21 cellular contexts compared by ENCODE assay signal in genomic region chr9:114342755-114343440, GRCh38. TPM values are rescaled to one million over a fixed set of nuclear protein-coding genes. Genes with fewer than 3 reads are reported as not detected.
A peak's percentile ranks its signal among the peaks of the same experiment; 100 is the strongest.
DNase-seq lines count a peak whose midpoint lies in the region; ATAC-seq, FAIRE-seq and TF ChIP-seq lines count a peak whose summit lies in the region.
"Had no signal": no experiment of that assay in that cellular context is flagged by ENCODE, and none has a peak within 500 bp of the region (broad histone marks: within the 10 kb centered on the region; RNA-seq: fewer than 3 reads in every experiment).

No MANE protein-coding gene starts in this region.

- DNase-seq in HepG2 (ENCODE audit: low spot score) = no peak
- no peak for DNase-seq in right lobe of liver
- DNase-seq in memory B cell (ENCODE audit: low spot score in 2 of 2) = no peak
- DNase-seq in transverse colon = no peak
- no peak for DNase-seq in effector CD8-positive, alpha-beta T cell (lab: John Stamatoyannopoulos, UW)
- no peak for DNase-seq in stimulated activated CD4-positive, alpha-beta T cell treated with anti-CD3 and anti-CD28 coated beads, Interleukin-4, amount 100 ng/mL, for 4 hours
- DNase-seq: activated CD4-positive, alpha-beta T cell treated with anti-CD3 and anti-CD28 coated beads for 4 hours; anterior cingulate cortex; central memory CD4-positive, alpha-beta T cell; left colon; NCI-H1930; NK-92 treated with Interleukin-12 subunit alpha and Interleukin-12 subunit beta, amount 100 ng/mL, for 24 hours; RPMI8226; tibial artery had no signal

- H3K4me1 ChIP-seq in HepG2 (ENCODE audit: insufficient read depth, low read length) = no peaks in the 10 kb centered on the region
- no peaks in the 10 kb centered on the region for H3K4me1 ChIP-seq in right lobe of liver
- no peaks in the 10 kb centered on the region for H3K4me1 ChIP-seq in transverse colon
- H3K4me1 ChIP-seq: tibial artery had no signal

- H3K36me3 Mint-ChIP-seq in activated T-helper 17 cell treated with anti-CD3 and anti-CD28 coated beads, Interleukin-2, amount 50 U/mL, for 72 hours (ENCODE audit: low read depth) = peaks cover 100% of the 10 kb centered on the region
- H3K36me3 Mint-ChIP-seq in memory B cell = peaks cover 41% of the 10 kb centered on the region

- no peak overlapping the region for H3K4me3 ChIP-seq in HepG2 (replicated peaks in 1 of 3; ENCODE audit: insufficient read depth in 1 of 3, low read depth in 2 of 3, low read length in 3 of 3)
- no peak overlapping the region for H3K4me3 ChIP-seq in right lobe of liver
- H3K4me3 ChIP-seq in transverse colon = no peak overlapping the region
- H3K4me3 ChIP-seq: tibial artery had no signal

- TF ChIP-seq CTCF in HepG2 (CRISPR knock-in tag; IDR thresholded peaks at IDR 0.05) (no peak), right lobe of liver (IDR thresholded peaks at IDR 0.05) (no peak), transverse colon (IDR thresholded peaks at IDR 0.05) (no peak)

- no peaks in the 10 kb centered on the region for H3K27me3 Mint-ChIP-seq in activated T-helper 17 cell treated with anti-CD3 and anti-CD28 coated beads, Interleukin-2, amount 50 U/mL, for 72 hours
- H3K27me3 Mint-ChIP-seq in memory B cell = no peaks in the 10 kb centered on the region

- TF ChIP-seq EP300 in HepG2 (IDR thresholded peaks at IDR 0.05; ENCODE audit: low read depth in 2 of 2, low read length in 2 of 2) = no peak
- no peak for TF ChIP-seq EP300 in HepG2 (CRISPR knock-in tag; IDR thresholded peaks at IDR 0.05; ENCODE audit: borderline replicate concordance)
- no peak for TF ChIP-seq EP300 in transverse colon (IDR thresholded peaks at IDR 0.05; ENCODE audit: low read depth)

- FAIRE-seq in HepG2 (lab: Jason Lieb, UNC) = no peak
- FAIRE-seq: TTC549 had no signal

- no TSS peak for BruUV-seq in HepG2 (replicated peaks; lab: Mats Ljungman, UMichigan)

- TF ChIP-seq RAD21 in HepG2 (CRISPR knock-in tag; IDR thresholded peaks at IDR 0.05) = no peak

- in situ Hi-C loops in HepG2 (cut with HindIII; ENCODE audit: extremely low pct_ligation_motif_present, low pct_unique_long_range_greater_than_20kb) = no loop called here
- in situ Hi-C loops in transverse colon (cut with MboI; ENCODE audit: low pct_ligation_motif_present in 1 of 4, low pct_unique_long_range_greater_than_20kb in 1 of 4, low sequenced_read_pairs in 3 of 4) = no loop called here

- H3K9me3 Mint-ChIP-seq in activated T-helper 17 cell treated with anti-CD3 and anti-CD28 coated beads, Interleukin-2, amount 50 U/mL, for 72 hours = no peaks in the 10 kb centered on the region
- no peaks in the 10 kb centered on the region for H3K9me3 Mint-ChIP-seq in memory B cell
- H3K9me3 Mint-ChIP-seq: HFFc6 had no signal

- H3K27ac ChIP-seq in HepG2 (ENCODE audit: extremely low read length, insufficient read depth, low read length) (no peak overlapping the region), right lobe of liver (no peak overlapping the region), transverse colon (peak overlapping the region; percentile 10 to 69 (median 57))
- H3K27ac ChIP-seq: KMS-11, tibial artery had no signal

- POLR2A ChIA-PET in HepG2 (lab: Yijun Ruan, JAX) = no interaction called here

- intact Hi-C loops in HepG2 (cut with micrococcal nuclease; ENCODE audit: unreplicated experiment) (no loop called here), right lobe of liver (cut with DNase I) (no loop called here), transverse colon (cut with DNase I; ENCODE audit: low total_unique reads) (loop anchor here (10.0 kb wide), 2 partner anchors 52 to 302 kb away; no protein-coding TSS in a partner anchor)

- H3K79me2 ChIP-seq in HepG2 (ENCODE audit: insufficient read depth, low read length) = no peaks in the 10 kb centered on the region

- no peak overlapping the region for H3K9ac ChIP-seq in HepG2 (ENCODE audit: insufficient read depth, low read depth, low read length)
- H3K9ac ChIP-seq: KMS-11 had no signal

- no peaks in the 10 kb centered on the region for H3K27me3 ChIP-seq in HepG2 (ENCODE audit: control insufficient read depth in 1 of 2, insufficient read depth in 2 of 2, low read length in 2 of 2)
- no peaks in the 10 kb centered on the region for H3K27me3 ChIP-seq in right lobe of liver
- no peaks in the 10 kb centered on the region for H3K27me3 ChIP-seq in transverse colon
- H3K27me3 ChIP-seq: tibial artery had no signal

- H2AFZ ChIP-seq in HepG2 (ENCODE audit: low read length) = no peak overlapping the region

- H3K27ac Mint-ChIP-seq in activated T-helper 17 cell treated with anti-CD3 and anti-CD28 coated beads, Interleukin-2, amount 50 U/mL, for 72 hours = peak overlapping the region; percentile 76
- peak overlapping the region; percentile 31 for H3K27ac Mint-ChIP-seq in memory B cell
- H3K27ac Mint-ChIP-seq: HFFc6 had no signal

- CTCF ChIA-PET in HepG2 (lab: Yijun Ruan, JAX; ENCODE audit: low intra/inter-chr PET ratio, low total read pairs) = no interaction called here

- no peak for TF ChIP-seq POLR2A in HepG2 (IDR thresholded peaks at IDR 0.05; ENCODE audit: insufficient read depth in 1 of 2, low read depth in 2 of 2, low read length in 2 of 2)
- no peak for TF ChIP-seq POLR2A in right lobe of liver (IDR thresholded peaks at IDR 0.05)
- no peak for TF ChIP-seq POLR2A in transverse colon (IDR thresholded peaks at IDR 0.05)

- H3K36me3 ChIP-seq in HepG2 (replicated peaks in 1 of 2; ENCODE audit: control insufficient read depth in 1 of 2, insufficient read depth in 2 of 2, low read length in 2 of 2) (peaks cover 10 to 19% of the 10 kb centered on the region in 2 experiments; a peak in 2 of 5 replicates), right lobe of liver (peaks cover 7 to 75% (median 25%) of the 10 kb centered on the region in 4 donors), transverse colon (peaks cover 0 to 78% (median 24%) of the 10 kb centered on the region in 4 donors)

- H4K20me1 ChIP-seq in HepG2 (ENCODE audit: insufficient read depth, low read length) = no peaks in the 10 kb centered on the region

- no peak for ATAC-seq in HepG2
- ATAC-seq in right lobe of liver = no peak
- ATAC-seq in activated T-helper 17 cell treated with anti-CD3 and anti-CD28 coated beads, Interleukin-2, amount 50 U/mL, for 72 hours (replicated peaks) = no peak
- ATAC-seq in memory B cell (ENCODE audit: low read depth) = no peak
- ATAC-seq in HG03457 (IDR thresholded peaks at IDR 0.05; ENCODE audit: unreplicated experiment) = no peak
- ATAC-seq: esophagus mucosa, left colon had no signal

- WGBS in HepG2 (ENCODE audit: low lambda C conversion rate) = 96% methylated on average over 5 of the region's 5 CpGs
- WGBS in right lobe of liver (ENCODE audit: insufficient coverage, low coverage, low lambda C conversion rate, missing lambda C conversion rate) = 75% methylated on average over 3 of the region's 5 CpGs
- WGBS in transverse colon (ENCODE audit: low coverage in 1 of 2), 2 donors = 83 to 96% methylated on average over 1 to 4 of the region's 5 CpGs

- H3K9me3 ChIP-seq in HepG2 (ENCODE audit: low read length) (no peaks in the 10 kb centered on the region), right lobe of liver (no peaks in the 10 kb centered on the region), transverse colon (no peaks in the 10 kb centered on the region)
- H3K9me3 ChIP-seq: tibial artery had no signal

- H3K4me2 ChIP-seq in HepG2 (ENCODE audit: low read depth, low read length) = no peak overlapping the region
- H3K4me2 ChIP-seq: KMS-11 had no signal

- H3K4me1 Mint-ChIP-seq in activated T-helper 17 cell treated with anti-CD3 and anti-CD28 coated beads, Interleukin-2, amount 50 U/mL, for 72 hours = peaks cover 10% of the 10 kb centered on the region
- H3K4me1 Mint-ChIP-seq in memory B cell = peaks cover 25% of the 10 kb centered on the region

- no peak overlapping the region for H3K4me3 Mint-ChIP-seq in activated T-helper 17 cell treated with anti-CD3 and anti-CD28 coated beads, Interleukin-2, amount 50 U/mL, for 72 hours
- no peak overlapping the region for H3K4me3 Mint-ChIP-seq in memory B cell
- H3K4me3 Mint-ChIP-seq: HFFc6 had no signal

RNA-seq across cellular contexts. Expression of gene ORM2, which starts 13.2 kb away (rescaled TPM):
- 283 and 565 TPM in 2 replicates for total RNA-seq in HepG2 (2016; rRNA removed; fragmentation: Illumina TruSeq; extraction: Trizol)
- 120 and 126 TPM in 2 replicates for total RNA-seq in HepG2 (2016; cell fraction: cytosol; rRNA removed; fragmentation: Illumina TruSeq; extraction: Trizol; ENCODE audit: low read depth)
- total RNA-seq in HepG2 (2016; cell fraction: insoluble cytoplasmic fraction; rRNA removed; fragmentation: Illumina TruSeq; extraction: Trizol) = 282 and 590 TPM in 2 replicates
- 75.1 and 75.6 TPM in 2 replicates for total RNA-seq in HepG2 (2016; cell fraction: membrane; rRNA removed; fragmentation: Illumina TruSeq; extraction: Trizol)
- 420 and 454 TPM in 2 replicates for total RNA-seq in HepG2 (2016; cell fraction: nucleus; rRNA removed; fragmentation: Illumina TruSeq; extraction: Trizol)
- 824 and 855 TPM in 2 replicates for polyA plus RNA-seq in HepG2 (2011; rRNA removed)
- 632 and 711 TPM in 2 replicates for polyA plus RNA-seq in HepG2 (2011; cell fraction: cytosol; rRNA removed)
- polyA plus RNA-seq in HepG2 (2011; cell fraction: nucleus; rRNA removed) = 207 and 253 TPM in 2 replicates
- 237 and 362 TPM in 2 replicates for polyA plus RNA-seq in HepG2 (2012)
- 125 and 138 TPM in 2 replicates for polyA plus RNA-seq in HepG2 (2016; cell fraction: cytosol; fragmentation: Illumina TruSeq; extraction: Trizol; ENCODE audit: low read depth)
- 293 and 314 TPM in 2 replicates for polyA plus RNA-seq in HepG2 (2016; cell fraction: insoluble cytoplasmic fraction; fragmentation: Illumina TruSeq; extraction: Trizol; ENCODE audit: low read depth)
- polyA plus RNA-seq in HepG2 (2016; cell fraction: membrane; fragmentation: Illumina TruSeq; extraction: Trizol; ENCODE audit: low read depth) = 75.7 and 76.3 TPM in 2 replicates
- 731 and 821 TPM in 2 replicates for polyA plus RNA-seq in HepG2 (2016; cell fraction: nucleus; fragmentation: Illumina TruSeq; extraction: Trizol; ENCODE audit: insufficient read depth, low read depth)
- polyA minus RNA-seq in HepG2 (2011; rRNA and poly(A)+ RNA removed; ENCODE audit: low replicate concordance) = 257 TPM in 1 of 2 replicates, not detected in the other
- 147 and 150 TPM in 2 replicates for polyA minus RNA-seq in HepG2 (2011; cell fraction: cytosol; rRNA and poly(A)+ RNA removed)
- polyA minus RNA-seq in HepG2 (2011; cell fraction: nucleus; rRNA and poly(A)+ RNA removed) = 41.2 and 60.7 TPM in 2 replicates
- total RNA-seq in right lobe of liver = 1,000 to 10,000 TPM; 3,162 to 5,107 (median 3,869) TPM
- not detected for total RNA-seq in activated T-helper 17 cell treated with anti-CD3 and anti-CD28 coated beads, Interleukin-2, amount 50 U/mL, for 72 hours
- total RNA-seq in transverse colon = not detected
- total RNA-seq: HFFc6, left colon, renal cortical epithelial cell had no signal

RNA-seq across cellular contexts. Expression of gene ORM1, which starts 20.0 kb away (rescaled TPM):
- total RNA-seq in HepG2 (2016; rRNA removed; fragmentation: Illumina TruSeq; extraction: Trizol) (327 and 699 TPM in 2 replicates), right lobe of liver (over 10,000 TPM; 11,577 to 28,471 (median 22,756) TPM), transverse colon (not detected)
- 148 and 154 TPM in 2 replicates for total RNA-seq in HepG2 (2016; cell fraction: cytosol; rRNA removed; fragmentation: Illumina TruSeq; extraction: Trizol; ENCODE audit: low read depth)
- total RNA-seq in HepG2 (2016; cell fraction: insoluble cytoplasmic fraction; rRNA removed; fragmentation: Illumina TruSeq; extraction: Trizol) = 343 and 706 TPM in 2 replicates
- total RNA-seq in HepG2 (2016; cell fraction: membrane; rRNA removed; fragmentation: Illumina TruSeq; extraction: Trizol) = 103 and 109 TPM in 2 replicates
- total RNA-seq in HepG2 (2016; cell fraction: nucleus; rRNA removed; fragmentation: Illumina TruSeq; extraction: Trizol) = 507 and 557 TPM in 2 replicates
- polyA plus RNA-seq in HepG2 (2011; rRNA removed) = 1,180 and 1,355 TPM in 2 replicates
- polyA plus RNA-seq in HepG2 (2011; cell fraction: cytosol; rRNA removed) = 1,385 and 1,736 TPM in 2 replicates
- polyA plus RNA-seq in HepG2 (2011; cell fraction: nucleus; rRNA removed) = 375 and 530 TPM in 2 replicates
- 373 and 660 TPM in 2 replicates for polyA plus RNA-seq in HepG2 (2012)
- 188 and 210 TPM in 2 replicates for polyA plus RNA-seq in HepG2 (2016; cell fraction: cytosol; fragmentation: Illumina TruSeq; extraction: Trizol; ENCODE audit: low read depth)
- 388 and 407 TPM in 2 replicates for polyA plus RNA-seq in HepG2 (2016; cell fraction: insoluble cytoplasmic fraction; fragmentation: Illumina TruSeq; extraction: Trizol; ENCODE audit: low read depth)
- 103 and 105 TPM in 2 replicates for polyA plus RNA-seq in HepG2 (2016; cell fraction: membrane; fragmentation: Illumina TruSeq; extraction: Trizol; ENCODE audit: low read depth)
- 956 and 1,026 TPM in 2 replicates for polyA plus RNA-seq in HepG2 (2016; cell fraction: nucleus; fragmentation: Illumina TruSeq; extraction: Trizol; ENCODE audit: insufficient read depth, low read depth)
- 0.30 and 495 TPM in 2 replicates for polyA minus RNA-seq in HepG2 (2011; rRNA and poly(A)+ RNA removed; ENCODE audit: low replicate concordance)
- 195 and 257 TPM in 2 replicates for polyA minus RNA-seq in HepG2 (2011; cell fraction: cytosol; rRNA and poly(A)+ RNA removed)
- polyA minus RNA-seq in HepG2 (2011; cell fraction: nucleus; rRNA and poly(A)+ RNA removed) = 78.8 and 152 TPM in 2 replicates
- not detected for total RNA-seq in activated T-helper 17 cell treated with anti-CD3 and anti-CD28 coated beads, Interleukin-2, amount 50 U/mL, for 72 hours
- total RNA-seq: HFFc6, left colon, renal cortical epithelial cell had no signal

RNA-seq across cellular contexts. Expression of gene AKNA, which starts 44.9 kb away (rescaled TPM):
- total RNA-seq in HepG2 (2016; rRNA removed; fragmentation: Illumina TruSeq; extraction: Trizol) (2.5 and 3.1 TPM in 2 replicates), right lobe of liver (10 to 100 TPM in 3 of 6 experiments, 1 to 10 TPM in 3; 4.7 to 15.1 (median 9.8) TPM), transverse colon (10 to 100 TPM; 34.8 to 63.2 (median 48.6) TPM)
- 0.44 and 0.81 TPM in 2 replicates for total RNA-seq in HepG2 (2016; cell fraction: cytosol; rRNA removed; fragmentation: Illumina TruSeq; extraction: Trizol; ENCODE audit: low read depth)
- total RNA-seq in HepG2 (2016; cell fraction: insoluble cytoplasmic fraction; rRNA removed; fragmentation: Illumina TruSeq; extraction: Trizol) = 2.1 and 3.1 TPM in 2 replicates
- 1.4 and 1.9 TPM in 2 replicates for total RNA-seq in HepG2 (2016; cell fraction: membrane; rRNA removed; fragmentation: Illumina TruSeq; extraction: Trizol)
- 2.4 and 2.8 TPM in 2 replicates for total RNA-seq in HepG2 (2016; cell fraction: nucleus; rRNA removed; fragmentation: Illumina TruSeq; extraction: Trizol)
- polyA plus RNA-seq in HepG2 (2011; rRNA removed) = 3.0 and 4.8 TPM in 2 replicates
- 2.1 and 2.5 TPM in 2 replicates for polyA plus RNA-seq in HepG2 (2011; cell fraction: cytosol; rRNA removed)
- 15.0 and 15.5 TPM in 2 replicates for polyA plus RNA-seq in HepG2 (2011; cell fraction: nucleus; rRNA removed)
- polyA plus RNA-seq in HepG2 (2012) = 4.7 and 7.6 TPM in 2 replicates
- 0.41 and 0.43 TPM in 2 replicates for polyA plus RNA-seq in HepG2 (2016; cell fraction: cytosol; fragmentation: Illumina TruSeq; extraction: Trizol; ENCODE audit: low read depth)
- polyA plus RNA-seq in HepG2 (2016; cell fraction: insoluble cytoplasmic fraction; fragmentation: Illumina TruSeq; extraction: Trizol; ENCODE audit: low read depth) = 2.0 and 3.7 TPM in 2 replicates
- 1.1 and 1.4 TPM in 2 replicates for polyA plus RNA-seq in HepG2 (2016; cell fraction: membrane; fragmentation: Illumina TruSeq; extraction: Trizol; ENCODE audit: low read depth)
- polyA plus RNA-seq in HepG2 (2016; cell fraction: nucleus; fragmentation: Illumina TruSeq; extraction: Trizol; ENCODE audit: insufficient read depth, low read depth) = 6.0 and 6.2 TPM in 2 replicates
- 7.8 and 7.9 TPM in 2 replicates for polyA minus RNA-seq in HepG2 (2011; rRNA and poly(A)+ RNA removed; ENCODE audit: low replicate concordance)
- polyA minus RNA-seq in HepG2 (2011; cell fraction: cytosol; rRNA and poly(A)+ RNA removed) = 3.5 and 3.7 TPM in 2 replicates
- polyA minus RNA-seq in HepG2 (2011; cell fraction: nucleus; rRNA and poly(A)+ RNA removed) = 12.0 and 15.4 TPM in 2 replicates
- 100 to 1,000 TPM; 169 to 184 TPM for total RNA-seq in activated T-helper 17 cell treated with anti-CD3 and anti-CD28 coated beads, Interleukin-2, amount 50 U/mL, for 72 hours

Comparison
In these comparisons a context has a peak if more than half of its experiments do, and no peak if none do; other contexts are left out.
1. H3K27ac ChIP-seq: peak in transverse colon (4 of 4); none in HepG2 (single experiment) and right lobe of liver (0 of 3).
2. RNA of gene ORM2, which starts 13.2 kb away (total RNA-seq): 3,162 to 5,107 TPM in right lobe of liver and 75.1 to 590 TPM in HepG2; not detected in activated T-helper 17 cell treated with anti-CD3 and anti-CD28 coated beads, Interleukin-2, amount 50 U/mL, for 72 hours and not detected in transverse colon; every median in the first group is over 10 times any median in the second.
3. RNA of gene ORM1, which starts 20.0 kb away (total RNA-seq): 11,577 to 28,471 TPM in right lobe of liver and 103 to 706 TPM in HepG2; not detected in activated T-helper 17 cell treated with anti-CD3 and anti-CD28 coated beads, Interleukin-2, amount 50 U/mL, for 72 hours and not detected in transverse colon; every median in the first group is over 100 times any median in the second.